In the genomic region with DNA sequence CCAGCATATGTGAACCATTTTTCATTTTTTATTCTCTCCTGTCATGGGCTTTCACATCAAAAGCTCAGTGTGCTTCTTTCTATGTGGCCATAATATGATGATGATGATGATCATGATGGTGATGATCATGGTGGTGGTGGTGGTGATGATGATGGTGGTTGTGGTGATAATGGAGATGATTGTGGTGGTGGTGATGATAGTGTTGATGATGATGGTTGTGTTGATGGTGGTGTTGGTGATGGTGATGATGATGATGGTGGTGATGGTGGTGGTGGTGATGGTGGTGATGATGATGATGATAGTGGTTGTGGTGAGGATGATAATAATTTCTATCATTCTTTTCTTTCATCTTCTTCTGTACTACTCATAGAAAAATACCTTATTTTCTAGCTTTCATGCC, we compare ENCODE assay signal across 28 cellular contexts.
"Had no signal": no experiment of that assay in that cellular context is flagged by ENCODE, and none has a peak within 500 bp of the region (broad histone marks: within the 10 kb centered on the region; RNA-seq: fewer than 3 reads in every experiment).

No MANE protein-coding gene starts in this region.

- H3K9me3 ChIP-seq: colonic mucosa, esophagus squamous epithelium, gastrocnemius medialis, gastroesophageal sphincter had no signal

- FAIRE-seq: colon, endometrium, endothelial cell of umbilical vein, frontal cortex had no signal

- DNase-seq: colonic mucosa; cortex of kidney; dermis blood vessel endothelial cell; dorsolateral prefrontal cortex; effector CD4-positive, alpha-beta T cell; effector CD8-positive, alpha-beta T cell; effector memory CD4-positive, alpha-beta T cell; effector memory CD8-positive, alpha-beta T cell; endodermal cell; erythroblast; esophagus squamous epithelium; foreskin fibroblast; foreskin keratinocyte; foreskin melanocyte; gastrocnemius medialis; glutamatergic neuron; head of caudate nucleus; heart left ventricle; heart right ventricle had no signal

- H3K4me3 ChIP-seq: colonic mucosa, coronary artery, dorsolateral prefrontal cortex, esophagus muscularis mucosa, esophagus squamous epithelium, gastrocnemius medialis, gastroesophageal sphincter, heart left ventricle, heart right ventricle had no signal

- H3K36me3 ChIP-seq: colonic mucosa, esophagus muscularis mucosa, esophagus squamous epithelium, gastrocnemius medialis, gastroesophageal sphincter, heart left ventricle, heart right ventricle had no signal

- H3K27ac ChIP-seq: colonic mucosa, coronary artery, dorsolateral prefrontal cortex, epithelial cell of prostate, esophagus muscularis mucosa, esophagus squamous epithelium, foreskin keratinocyte, gastrocnemius medialis, gastroesophageal sphincter, heart left ventricle, heart right ventricle had no signal

- H3K4me1 ChIP-seq: colonic mucosa, esophagus muscularis mucosa, esophagus squamous epithelium, foreskin keratinocyte, gastrocnemius medialis, gastroesophageal sphincter, heart left ventricle, heart right ventricle had no signal

- ATAC-seq: effector memory CD8-positive, alpha-beta T cell; esophagus mucosa; foreskin keratinocyte; gastrocnemius medialis; gastroesophageal sphincter; heart left ventricle; heart right ventricle had no signal

- H3K27me3 ChIP-seq: colonic mucosa, dorsolateral prefrontal cortex, esophagus muscularis mucosa, esophagus squamous epithelium, foreskin keratinocyte, gastrocnemius medialis, gastroesophageal sphincter, heart left ventricle, heart right ventricle had no signal
